In genomic region chr9:130694205-130694604, GRCh38 we compare ENCODE assay signal across 8 cellular contexts. TPM values are rescaled to one million over a fixed set of nuclear protein-coding genes. Genes with fewer than 3 reads are reported as not detected.
DNase-seq lines count a peak whose midpoint lies in the region; ATAC-seq and TF ChIP-seq lines count a peak whose summit lies in the region.

No MANE protein-coding gene starts in this region.

- H3K4me3 ChIP-seq in WERI-Rb-1 (ENCODE audit: low read depth, low read length) (peak overlapping the region; percentile 84), iPS-11a (ENCODE audit: low read depth, low read length) (peak overlapping the region; percentile 98), stomach (peak overlapping the region; percentile 69 to 93 (median 74))

- peak overlapping the region; percentile 93 for H3K27ac ChIP-seq in WERI-Rb-1
- H3K27ac ChIP-seq in stomach: peak overlapping the region in 3 of 5 donors; percentile 59 to 81 (median 76)

- intact Hi-C loops in stomach (cut with DNase I; ENCODE audit: low total_unique reads): no loop called here

- ATAC-seq in activated CD4-positive, CD25-positive, alpha-beta regulatory T cell treated with anti-CD3 and anti-CD28 coated beads, Interleukin-2, amount 50 U/mL, for 24 hours: peak; percentile 46 to 51
- no peak for ATAC-seq in GM19328 (IDR thresholded peaks at IDR 0.05; ENCODE audit: unreplicated experiment)

- TF ChIP-seq CTCF in WERI-Rb-1 (IDR thresholded peaks at IDR 0.05; ENCODE audit: low read depth, low read length) (no peak), stomach (IDR thresholded peaks at IDR 0.05) (no peak)

- no peak for DNase-seq in activated CD4-positive, CD25-positive, alpha-beta regulatory T cell (lab: John Stamatoyannopoulos, UW)
- DNase-seq in WERI-Rb-1 (no peak), stomach (no peak), NCI-H774 (lab: John Stamatoyannopoulos, UW) (no peak), hippocampal formation (lab: John Stamatoyannopoulos, UW) (no peak)

- no peak for TF ChIP-seq POLR2A in stomach (IDR thresholded peaks at IDR 0.05)

- WGBS in stomach, 5 donors: 0 to 1% (median 1%) methylated on average over 8 of the region's 8 CpGs

- H3K9me3 ChIP-seq in WERI-Rb-1 (ENCODE audit: severe bottlenecking) (no peaks in the 10 kb centered on the region), stomach (no peaks in the 10 kb centered on the region)

- peaks cover 50% of the 10 kb centered on the region for H3K36me3 ChIP-seq in WERI-Rb-1
- H3K36me3 ChIP-seq in stomach: peaks cover 28 to 40% (median 39%) of the 10 kb centered on the region in 4 donors

- H3K27me3 ChIP-seq in WERI-Rb-1 (ENCODE audit: insufficient read depth, low read depth, severe bottlenecking): no peaks in the 10 kb centered on the region
- H3K27me3 ChIP-seq in stomach: no peaks in the 10 kb centered on the region

- peaks cover 11 to 58% (median 39%) of the 10 kb centered on the region in 4 donors for H3K4me1 ChIP-seq in stomach

- no peak for TF ChIP-seq EP300 in stomach (IDR thresholded peaks at IDR 0.05)

RNA-seq across cellular contexts. Expression of gene EXOSC2, which starts 0.6 kb away (rescaled TPM):
- 10 to 100 TPM in 3 of 5 donors, 1 to 10 TPM in 2; 6.4 to 36.9 (median 14.0) TPM for total RNA-seq in stomach
- polyA plus RNA-seq in stomach: 10 to 100 TPM; 13.6 to 15.0 (median 14.5) TPM

RNA-seq across cellular contexts. Expression of gene PRDM12, which starts 29.8 kb away (rescaled TPM):
- total RNA-seq in stomach: not detected
- polyA plus RNA-seq in stomach: under 1 TPM in 1 of 3 donors, not detected in 2; 0.08 TPM
